ENCODE assay signal across 31 cellular contexts in genomic region chr16:75345711-75346110, GRCh38.
"Had no signal": no experiment of that assay in that cellular context is flagged by ENCODE, and none has a peak within 500 bp of the region (broad histone marks: within the 10 kb centered on the region; RNA-seq: fewer than 3 reads in every experiment).

No MANE protein-coding gene starts in this region.

- H3K4me3 ChIP-seq: cardiac muscle cell, MG63, SJSA1 had no signal

- DNase-seq: activated CD4-positive, alpha-beta T cell treated with anti-CD3 and anti-CD28 coated beads for 36 hours; activated CD4-positive, alpha-beta T cell treated with anti-CD3 and anti-CD28 coated beads, Interleukin-2, amount 10 ng/mL, durations not matched to agents 7 days and 5 days; activated CD4-positive, alpha-beta T cell treated with anti-CD3 and anti-CD28 coated beads, Interleukin-2, amount 50 U/mL, for 48 hours; activated CD8-positive, alpha-beta T cell treated with anti-CD3 and anti-CD28 coated beads, Interleukin-2, amount 10 ng/mL, durations not matched to agents 7 days and 5 days; activated gamma-delta T cell; activated naive CD4-positive, alpha-beta T cell treated with Interleukin-2 at 50 U/mL for 16 hours; activated naive CD8-positive, alpha-beta T cell treated with anti-CD3 and anti-CD28 coated beads, Interleukin-2, amount 10 ng/mL, durations not matched to agents 7 days and 5 days; activated T-cell treated with anti-CD3 and anti-CD28 coated beads, Interleukin-2, amount 50 U/mL, for 24 hours; anterior cingulate cortex; Kasumi-1; MG63; NCI-H1048; NCI-H1105 treated with DMSO at 0.1 percent for 48 hours; NCI-H1436; NCI-H1694; NCI-H2029; NCI-H345; NCI-H524 treated with DMSO at 0.1 percent for 48 hours; RPMI8226; SHP77 treated with DMSO at 0.1 percent for 48 hours; SK-N-SH had no signal

- H3K36me3 ChIP-seq: cardiac muscle cell, MG63 had no signal

- H3K27ac Mint-ChIP-seq: activated CD4-positive, alpha-beta T cell treated with anti-CD3 and anti-CD28 coated beads for 36 hours; activated CD4-positive, alpha-beta T cell treated with anti-CD3 and anti-CD28 coated beads, Interleukin-2, amount 10 ng/mL, durations not matched to agents 7 days and 5 days; activated CD8-positive, alpha-beta T cell treated with anti-CD3 and anti-CD28 coated beads, Interleukin-2, amount 10 ng/mL, durations not matched to agents 7 days and 5 days; activated naive CD4-positive, alpha-beta T cell treated with anti-CD3 and anti-CD28 coated beads, Interleukin-2, amount 50 U/mL, for 24 hours; activated naive CD8-positive, alpha-beta T cell treated with anti-CD3 and anti-CD28 coated beads, Interleukin-2, amount 10 ng/mL, durations not matched to agents 7 days and 5 days; activated T-cell treated with anti-CD3 and anti-CD28 coated beads, Interleukin-2, amount 50 U/mL, for 24 hours; activated T-helper 2 cell treated with anti-CD3 and anti-CD28 coated beads, Interferon-gamma antibody, Interleukin-2, Interleukin-4, amounts not matched to agents 10 μg/mL and 5 μg/mL and 100 μg/mL, durations not matched to agents 14 hours and 24 hours and 36 hours; T-helper 1 cell treated with Interleukin-12 subunit alpha and Interleukin-12 subunit beta and Interleukin-4 antibody, amounts not matched to agents 30 μg/mL and 1 μg/mL, for 36 hours; T-helper 2 cell treated with Interferon-gamma antibody and Interleukin-4, amounts not matched to agents 5 μg/mL and 100 μg/mL, for 36 hours had no signal

- H3K4me1 Mint-ChIP-seq: activated CD4-positive, alpha-beta T cell treated with anti-CD3 and anti-CD28 coated beads for 36 hours; activated naive CD4-positive, alpha-beta T cell treated with anti-CD3 and anti-CD28 coated beads, Interleukin-2, amount 50 U/mL, for 24 hours; activated naive CD8-positive, alpha-beta T cell treated with anti-CD3 and anti-CD28 coated beads, Interleukin-2, amount 10 ng/mL, durations not matched to agents 7 days and 5 days; central memory CD8-positive, alpha-beta T cell had no signal

- H3K27me3 Mint-ChIP-seq: activated CD4-positive, alpha-beta T cell treated with anti-CD3 and anti-CD28 coated beads for 36 hours; activated CD4-positive, alpha-beta T cell treated with anti-CD3 and anti-CD28 coated beads, Interleukin-2, amount 10 ng/mL, durations not matched to agents 7 days and 5 days; activated naive CD4-positive, alpha-beta T cell treated with anti-CD3 and anti-CD28 coated beads, Interleukin-2, amount 50 U/mL, for 24 hours; activated naive CD8-positive, alpha-beta T cell treated with anti-CD3 and anti-CD28 coated beads, Interleukin-2, amount 10 ng/mL, durations not matched to agents 7 days and 5 days; activated T-cell treated with anti-CD3 and anti-CD28 coated beads, Interleukin-2, amount 50 U/mL, for 24 hours; central memory CD8-positive, alpha-beta T cell had no signal

- ATAC-seq: activated CD4-positive, alpha-beta T cell treated with anti-CD3 and anti-CD28 coated beads for 36 hours; activated CD4-positive, CD25-positive, alpha-beta regulatory T cell treated with anti-CD3 and anti-CD28 coated beads, Interleukin-2, amount 50 U/mL, for 24 hours; activated CD8-positive, alpha-beta T cell treated with anti-CD3 and anti-CD28 coated beads, Interleukin-2, amount 10 ng/mL, durations not matched to agents 7 days and 5 days; Panc1; WTC11 had no signal

- H3K27ac ChIP-seq: cardiac muscle cell, SJSA1 had no signal

- H3K9ac ChIP-seq: SK-N-SH had no signal

- H3K9me2 ChIP-seq: SK-N-SH had no signal

- H3K9me3 ChIP-seq: MG63, SJSA1, SK-N-SH had no signal

- H3K4me3 Mint-ChIP-seq: activated CD4-positive, alpha-beta T cell treated with anti-CD3 and anti-CD28 coated beads for 36 hours; activated CD4-positive, alpha-beta T cell treated with anti-CD3 and anti-CD28 coated beads, Interleukin-2, amount 10 ng/mL, durations not matched to agents 7 days and 5 days; activated CD8-positive, alpha-beta T cell treated with anti-CD3 and anti-CD28 coated beads, Interleukin-2, amount 10 ng/mL, durations not matched to agents 7 days and 5 days; activated naive CD4-positive, alpha-beta T cell treated with anti-CD3 and anti-CD28 coated beads, Interleukin-2, amount 50 U/mL, for 24 hours; activated naive CD8-positive, alpha-beta T cell treated with anti-CD3 and anti-CD28 coated beads, Interleukin-2, amount 10 ng/mL, durations not matched to agents 7 days and 5 days; activated T-cell treated with anti-CD3 and anti-CD28 coated beads, Interleukin-2, amount 50 U/mL, for 24 hours; central memory CD8-positive, alpha-beta T cell; T-helper 1 cell treated with Interleukin-12 subunit alpha and Interleukin-12 subunit beta and Interleukin-4 antibody, amounts not matched to agents 30 μg/mL and 1 μg/mL, for 36 hours; T-helper 2 cell treated with Interferon-gamma antibody and Interleukin-4, amounts not matched to agents 5 μg/mL and 100 μg/mL, for 36 hours; WTC11 had no signal

- H3K4me2 ChIP-seq: SK-N-SH had no signal

- H3K27me3 ChIP-seq: cardiac muscle cell, MG63, SJSA1 had no signal

- H3K9me3 Mint-ChIP-seq: activated CD4-positive, alpha-beta T cell treated with anti-CD3 and anti-CD28 coated beads, Interleukin-2, amount 10 ng/mL, durations not matched to agents 7 days and 5 days; activated naive CD4-positive, alpha-beta T cell treated with anti-CD3 and anti-CD28 coated beads, Interleukin-2, amount 50 U/mL, for 24 hours; activated naive CD8-positive, alpha-beta T cell treated with anti-CD3 and anti-CD28 coated beads, Interleukin-2, amount 10 ng/mL, durations not matched to agents 7 days and 5 days; activated T-cell treated with anti-CD3 and anti-CD28 coated beads, Interleukin-2, amount 50 U/mL, for 24 hours; activated T-helper 2 cell treated with anti-CD3 and anti-CD28 coated beads, Interferon-gamma antibody, Interleukin-2, Interleukin-4, amounts not matched to agents 10 μg/mL and 5 μg/mL and 100 μg/mL, durations not matched to agents 14 hours and 24 hours and 36 hours; central memory CD8-positive, alpha-beta T cell; T-helper 1 cell treated with Interleukin-12 subunit alpha and Interleukin-12 subunit beta and Interleukin-4 antibody, amounts not matched to agents 30 μg/mL and 1 μg/mL, for 36 hours; T-helper 2 cell treated with Interferon-gamma antibody and Interleukin-4, amounts not matched to agents 5 μg/mL and 100 μg/mL, for 36 hours; WTC11 had no signal
